In genomic region chr15:40451497-40452158, GRCh38 we compare ENCODE assay signal across 1 cellular context.
A peak's percentile ranks its signal among the peaks of the same experiment; 100 is the strongest.
TF ChIP-seq lines count a peak whose summit lies in the region.

No MANE protein-coding gene starts in this region.

TF ChIP-seq in HepG2, 621 proteins besides CTCF, POLR2A, EP300 and RAD21 (continues in another document):
- peak; percentile 12; the same call in 1 of the 2 replicates for TF ChIP-seq MNT (IDR thresholded peaks at IDR 0.05)
- TF ChIP-seq ZBTB2 (CRISPR knock-in tag; IDR thresholded peaks at IDR 0.05; ENCODE audit: low read depth) = no peak
- no peak for TF ChIP-seq ZEB1 (IDR thresholded peaks at IDR 0.05; ENCODE audit: insufficient replicate concordance, low read depth)
- no peak for TF ChIP-seq ZKSCAN8 (CRISPR knock-in tag; IDR thresholded peaks at IDR 0.05; ENCODE audit: borderline replicate concordance)
- no peak for TF ChIP-seq NFRKB (IDR thresholded peaks at IDR 0.05)
- TF ChIP-seq ZFP36L2 (CRISPR knock-in tag; IDR thresholded peaks at IDR 0.05) = no peak
- no peak for TF ChIP-seq ZNF704 (CRISPR knock-in tag; IDR thresholded peaks at IDR 0.05; ENCODE audit: borderline replicate concordance)
- no peak for TF ChIP-seq ZNF318 (CRISPR knock-in tag; IDR thresholded peaks at IDR 0.05)
- 0 out of 2 replicates have a peak, but pooled peaks have one; percentile 23 for TF ChIP-seq ZMYM4 (CRISPR knock-in tag; IDR thresholded peaks at IDR 0.05)
- TF ChIP-seq ZFP82 (CRISPR knock-in tag; IDR thresholded peaks at IDR 0.05; ENCODE audit: borderline replicate concordance) = no peak
- no peak for TF ChIP-seq CENPT (CRISPR knock-in tag; IDR thresholded peaks at IDR 0.05; ENCODE audit: low read depth)
- TF ChIP-seq ZNF12 (CRISPR knock-in tag; IDR thresholded peaks at IDR 0.05) = no peak
- TF ChIP-seq PATZ1 (CRISPR knock-in tag; IDR thresholded peaks at IDR 0.05) = peak; percentile 94
- TF ChIP-seq ZNF660 (CRISPR knock-in tag; IDR thresholded peaks at IDR 0.05; ENCODE audit: borderline replicate concordance, low read depth) = no peak
- no peak for TF ChIP-seq ZNF30 (CRISPR knock-in tag; IDR thresholded peaks at IDR 0.05)
- no peak for TF ChIP-seq KLF9 (CRISPR knock-in tag; IDR thresholded peaks at IDR 0.05; ENCODE audit: low read depth)
- TF ChIP-seq ZSCAN5A (CRISPR knock-in tag; IDR thresholded peaks at IDR 0.05; ENCODE audit: borderline replicate concordance) = no peak
- no peak for TF ChIP-seq KLF12 (CRISPR knock-in tag; IDR thresholded peaks at IDR 0.05; ENCODE audit: borderline replicate concordance)
- TF ChIP-seq AGO1 (IDR thresholded peaks at IDR 0.05; ENCODE audit: low read depth, low read length, poor library complexity, severe bottlenecking) = no peak
- no peak for TF ChIP-seq HNF1B (CRISPR knock-in tag; IDR thresholded peaks at IDR 0.05)
- TF ChIP-seq KMT2B (CRISPR knock-in tag; IDR thresholded peaks at IDR 0.05) = no peak
- TF ChIP-seq TCF7L2 (IDR thresholded peaks at IDR 0.05; ENCODE audit: low read depth, low read length) = no peak
- TF ChIP-seq DNMT3B (CRISPR knock-in tag; conservative IDR thresholded peaks at IDR 0.05) = no peak
- TF ChIP-seq MED13 (CRISPR knock-in tag; IDR thresholded peaks at IDR 0.05) = no peak
- TF ChIP-seq ZBTB10 (CRISPR knock-in tag; IDR thresholded peaks at IDR 0.05; ENCODE audit: borderline replicate concordance) = no peak
- TF ChIP-seq ZFX (CRISPR knock-in tag; IDR thresholded peaks at IDR 0.05; ENCODE audit: low read depth) = peak; percentile 27; the same call in 1 of the 2 replicates
- TF ChIP-seq FOXK2 (IDR thresholded peaks at IDR 0.05) = no peak
- no peak for TF ChIP-seq ZNF792 (CRISPR knock-in tag; IDR thresholded peaks at IDR 0.05)
- peak; percentile 59; the same call in 1 of the 2 replicates for TF ChIP-seq PITX1 (CRISPR knock-in tag; IDR thresholded peaks at IDR 0.05)
- TF ChIP-seq NR2F6 (IDR thresholded peaks at IDR 0.05) = no peak; the same call in 1 of the 2 replicates
- TF ChIP-seq NR2F6 (CRISPR knock-in tag; IDR thresholded peaks at IDR 0.05) = 0 out of 2 replicates have a peak, but pooled peaks have one; percentile 22
- TF ChIP-seq GMEB2 (CRISPR knock-in tag; IDR thresholded peaks at IDR 0.05; ENCODE audit: low read depth) = no peak
- peak; percentile 80 for TF ChIP-seq HNF4A (CRISPR knock-in tag; IDR thresholded peaks at IDR 0.05)
